20 cellular contexts compared by ENCODE assay signal in the genomic region with DNA sequence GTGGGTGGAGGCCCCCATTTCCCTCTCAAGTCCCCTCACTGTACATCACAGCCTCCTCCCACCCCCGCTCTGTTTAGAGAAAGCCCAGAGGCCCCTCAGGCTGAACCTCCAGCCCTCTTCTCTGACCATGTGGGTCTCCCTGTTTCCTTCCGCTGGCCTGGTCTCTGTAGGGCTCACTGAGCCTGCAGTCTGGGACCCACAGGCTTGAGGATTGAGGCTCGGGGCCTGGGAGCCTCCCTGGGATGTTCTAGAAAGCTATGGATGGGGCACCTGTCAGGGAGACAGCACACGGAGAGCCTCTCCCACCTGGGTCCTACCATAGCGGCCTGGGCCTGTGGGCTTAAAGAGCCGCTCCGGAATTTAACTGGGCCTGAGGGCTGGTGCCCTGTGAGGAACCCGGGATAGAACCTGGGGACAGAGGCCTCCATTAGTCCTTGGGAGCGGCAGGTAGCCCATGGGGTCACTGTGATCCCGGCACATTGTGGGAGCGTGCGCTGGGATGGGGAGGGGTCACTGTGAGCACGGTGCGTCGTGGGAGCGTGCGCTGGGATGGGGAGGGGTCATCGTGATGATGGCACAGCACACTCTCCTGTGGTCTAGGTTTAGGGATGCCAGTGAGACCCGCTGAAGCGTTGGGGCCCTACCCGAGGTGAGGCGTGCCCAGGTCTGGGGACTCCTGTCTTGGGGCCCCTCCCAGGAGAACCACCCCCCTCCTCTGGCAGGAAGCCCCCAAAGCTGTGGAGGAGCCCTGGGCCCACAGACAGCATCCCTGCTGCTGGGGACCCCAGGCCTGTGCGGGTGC. TPM values are rescaled to one million over a fixed set of nuclear protein-coding genes. Genes with fewer than 3 reads are reported as not detected.
DNase-seq lines count a peak whose midpoint lies in the region; ATAC-seq, FAIRE-seq and TF ChIP-seq lines count a peak whose summit lies in the region.
"Had no signal": no experiment of that assay in that cellular context is flagged by ENCODE, and none has a peak within 500 bp of the region (broad histone marks: within the 10 kb centered on the region; RNA-seq: fewer than 3 reads in every experiment).

No MANE protein-coding gene starts in this region.

- H3K9me3 ChIP-seq in BLaER1 treated with 17β-estradiol and CSF1 and Interleukin-3, amounts not matched to agents 10 nM and 100 nM (replicated peaks in 1 of 11), result peaks cover 0 to 4% (median 0%) of the 10 kb centered on the region in 11 experiments; a peak in 2 of 22 replicates
- H3K9me3 ChIP-seq in Peyer's patch (no peaks in the 10 kb centered on the region), neuronal stem cell (replicated peaks in 1 of 2; ENCODE audit: control insufficient read depth in 2 of 2, insufficient read depth in 1 of 2, low read depth in 1 of 2, low read length in 2 of 2) (peaks cover 0 to 4% of the 10 kb centered on the region in 2 donors), spleen (no peaks in the 10 kb centered on the region), HepG2 (ENCODE audit: low read length) (no peaks in the 10 kb centered on the region)
- H3K9me3 ChIP-seq: SJCRH30 had no signal

- CTCF ChIA-PET in HepG2 (lab: Yijun Ruan, JAX; ENCODE audit: low intra/inter-chr PET ratio, low total read pairs), result no interaction called here

- peak overlapping the region; percentile 80 for H3K23ac ChIP-seq in neuronal stem cell (ENCODE audit: low read depth, low read length, poor library complexity)
- no peak overlapping the region for H3K23ac ChIP-seq in mesendoderm (ENCODE audit: low read length)

- H3K4me3 ChIP-seq in BLaER1 treated with 17β-estradiol and CSF1 and Interleukin-3, amounts not matched to agents 10 nM and 100 nM, result no peak overlapping the region
- H3K4me3 ChIP-seq in Peyer's patch (no peak overlapping the region), neuronal stem cell (ENCODE audit: low read length in 2 of 2) (no peak overlapping the region), spleen (no peak overlapping the region), mesendoderm (ENCODE audit: low read length) (no peak overlapping the region), HepG2 (replicated peaks in 1 of 3; ENCODE audit: insufficient read depth in 1 of 3, low read depth in 2 of 3, low read length in 3 of 3) (no peak overlapping the region)
- H3K4me3 ChIP-seq: SJCRH30 had no signal

- H4K5ac ChIP-seq in mesendoderm (ENCODE audit: low read length), result no peak overlapping the region

- no peak overlapping the region for H3K27ac ChIP-seq in BLaER1 treated with 17β-estradiol and CSF1 and Interleukin-3, amounts not matched to agents 10 nM and 100 nM
- H3K27ac ChIP-seq in Peyer's patch (no peak overlapping the region), neuronal stem cell (replicated peaks; ENCODE audit: low read length) (no peak overlapping the region), spleen (no peak overlapping the region), mesendoderm (ENCODE audit: low read depth, low read length) (no peak overlapping the region), HepG2 (ENCODE audit: extremely low read length, insufficient read depth, low read length) (no peak overlapping the region)
- H3K27ac ChIP-seq: SJCRH30 had no signal

- DNase-seq in Peyer's patch, result peak in 2 of 3 donors; percentile 36 to 42
- DNase-seq in neuronal stem cell (ENCODE audit: low spot score), result no peak
- DNase-seq in spleen, result peak; percentile 69
- no peak for DNase-seq in NCI-H1436 (lab: John Stamatoyannopoulos, UW)
- no peak for DNase-seq in mesendoderm
- DNase-seq in HepG2 (ENCODE audit: low spot score), result no peak
- DNase-seq: COR-L47, DMS 273 treated with DMSO at 0.1 percent for 48 hours, DMS79 treated with DMSO at 0.1 percent for 48 hours, NCI-H1105, NCI-H226, NCI-H524, NCI-H82, SJCRH30 had no signal

- H4K20me1 ChIP-seq in BLaER1 treated with 17β-estradiol and CSF1 and Interleukin-3, amounts not matched to agents 10 nM and 100 nM, result peaks cover 0 to 47% (median 6%) of the 10 kb centered on the region in 11 experiments; a peak in 11 of 22 replicates
- H4K20me1 ChIP-seq in HepG2 (ENCODE audit: insufficient read depth, low read length), result no peaks in the 10 kb centered on the region

- peak overlapping the region in 9 of 11 experiments; percentile 66 to 84 (median 72); a peak in 17 of 22 replicates for H3K4me2 ChIP-seq in BLaER1 treated with 17β-estradiol and CSF1 and Interleukin-3, amounts not matched to agents 10 nM and 100 nM
- H3K4me2 ChIP-seq in neuronal stem cell (ENCODE audit: insufficient read depth, low read length, poor library complexity, severe bottlenecking) (no peak overlapping the region), mesendoderm (ENCODE audit: low read length) (no peak overlapping the region), HepG2 (ENCODE audit: low read depth, low read length) (no peak overlapping the region)

- TF ChIP-seq RAD21 in HepG2 (CRISPR knock-in tag; IDR thresholded peaks at IDR 0.05), result no peak

- no peak overlapping the region for H3K18ac ChIP-seq in neuronal stem cell (ENCODE audit: low read length)
- H3K18ac ChIP-seq in mesendoderm (ENCODE audit: low read length), result no peak overlapping the region

- H2BK5ac ChIP-seq in neuronal stem cell (ENCODE audit: low read length), result peak overlapping the region; percentile 53
- no peak overlapping the region for H2BK5ac ChIP-seq in mesendoderm (ENCODE audit: low read length)

- BruUV-seq in HepG2 (replicated peaks; lab: Mats Ljungman, UMichigan), result no TSS peak

- no peaks in the 10 kb centered on the region for H3K36me3 ChIP-seq in BLaER1 treated with 17β-estradiol and CSF1 and Interleukin-3, amounts not matched to agents 10 nM and 100 nM
- no peaks in the 10 kb centered on the region for H3K36me3 ChIP-seq in Peyer's patch
- peaks cover 0 to 2% of the 10 kb centered on the region in 2 donors for H3K36me3 ChIP-seq in neuronal stem cell (replicated peaks in 1 of 2; ENCODE audit: control insufficient read depth in 2 of 2, insufficient read depth in 2 of 2, low read length in 2 of 2)
- no peaks in the 10 kb centered on the region for H3K36me3 ChIP-seq in spleen
- no peaks in the 10 kb centered on the region for H3K36me3 ChIP-seq in mesendoderm (ENCODE audit: control insufficient read depth, insufficient read depth, low read length)
- no peaks in the 10 kb centered on the region for H3K36me3 ChIP-seq in HepG2 (replicated peaks in 1 of 2; ENCODE audit: control insufficient read depth in 1 of 2, insufficient read depth in 2 of 2, low read length in 2 of 2)
- H3K36me3 ChIP-seq: BE2C, SJCRH30 had no signal

- H4K91ac ChIP-seq in neuronal stem cell (ENCODE audit: low read depth, low read length, poor library complexity), result no peak overlapping the region

- H3K79me1 ChIP-seq in neuronal stem cell (ENCODE audit: low read depth, low read length), result peaks cover 7% of the 10 kb centered on the region
- peaks cover 2% of the 10 kb centered on the region for H3K79me1 ChIP-seq in mesendoderm (ENCODE audit: low read length)

- H3K9ac ChIP-seq in BLaER1 treated with 17β-estradiol and CSF1 and Interleukin-3, amounts not matched to agents 10 nM and 100 nM, result peak overlapping the region in 1 of 11 experiments; percentile 14; a peak in 1 of 22 replicates
- peak overlapping the region; percentile 77 for H3K9ac ChIP-seq in neuronal stem cell (ENCODE audit: low read depth, low read length, poor library complexity)
- H3K9ac ChIP-seq in mesendoderm (ENCODE audit: low read length), result no peak overlapping the region
- no peak overlapping the region for H3K9ac ChIP-seq in HepG2 (ENCODE audit: insufficient read depth, low read depth, low read length)

- H4K8ac ChIP-seq in neuronal stem cell (ENCODE audit: low read depth, low read length) (no peak overlapping the region), mesendoderm (ENCODE audit: low read depth, low read length) (no peak overlapping the region)

- in situ Hi-C loops in HepG2 (cut with HindIII; ENCODE audit: extremely low pct_ligation_motif_present, low pct_unique_long_range_greater_than_20kb), result no loop called here

- H2AK5ac ChIP-seq in neuronal stem cell (ENCODE audit: low read depth, low read length) (peak overlapping the region; percentile 79), mesendoderm (ENCODE audit: low read length) (no peak overlapping the region)

- H3K4ac ChIP-seq in neuronal stem cell (ENCODE audit: low read length) (no peak overlapping the region), mesendoderm (ENCODE audit: low read depth, low read length) (no peak overlapping the region)

- TF ChIP-seq POLR2A in Peyer's patch (IDR thresholded peaks at IDR 0.05) (no peak), spleen (IDR thresholded peaks at IDR 0.05) (no peak), HepG2 (IDR thresholded peaks at IDR 0.05; ENCODE audit: insufficient read depth in 1 of 2, low read depth in 2 of 2, low read length in 2 of 2) (no peak)

- no peak overlapping the region for H2AFZ ChIP-seq in neuronal stem cell (ENCODE audit: low read length)
- H2AFZ ChIP-seq in HepG2 (ENCODE audit: low read length), result no peak overlapping the region

- intact Hi-C loops in spleen (cut with DNase I; ENCODE audit: low total_unique reads), result no loop called here
- intact Hi-C loops in HepG2 (cut with micrococcal nuclease; ENCODE audit: unreplicated experiment), result no loop called here

- H3K27me3 ChIP-seq in BLaER1 treated with 17β-estradiol and CSF1 and Interleukin-3, amounts not matched to agents 10 nM and 100 nM, result peaks cover 0 to 34% (median 0%) of the 10 kb centered on the region in 11 experiments; a peak in 5 of 22 replicates
- H3K27me3 ChIP-seq in Peyer's patch (no peaks in the 10 kb centered on the region), neuronal stem cell (ENCODE audit: control insufficient read depth in 3 of 3, insufficient read depth in 3 of 3, low read depth in 1 of 3, low read length in 3 of 3) (peaks cover 0 to 2% (median 0%) of the 10 kb centered on the region in 3 experiments), spleen (replicated peaks in 1 of 7) (peaks cover 0 to 50% (median 14%) of the 10 kb centered on the region in 7 donors), mesendoderm (ENCODE audit: insufficient read depth, low read length, poor library complexity) (no peaks in the 10 kb centered on the region), HepG2 (ENCODE audit: control insufficient read depth in 1 of 2, insufficient read depth in 2 of 2, low read length in 2 of 2) (peaks cover 6 to 25% of the 10 kb centered on the region in 2 experiments)
- H3K27me3 ChIP-seq: BE2C, SJCRH30 had no signal

- peaks cover 12 to 61% (median 49%) of the 10 kb centered on the region in 10 experiments for H3K4me1 ChIP-seq in BLaER1 treated with 17β-estradiol and CSF1 and Interleukin-3, amounts not matched to agents 10 nM and 100 nM
- H3K4me1 ChIP-seq in Peyer's patch (peaks cover 0 to 12% (median 2%) of the 10 kb centered on the region in 4 donors), neuronal stem cell (ENCODE audit: control insufficient read depth in 2 of 2, insufficient read depth in 1 of 2, low read depth in 1 of 2, low read length in 2 of 2) (peaks cover 5 to 11% of the 10 kb centered on the region in 2 donors), spleen (peaks cover 0 to 35% (median 20%) of the 10 kb centered on the region in 6 donors), mesendoderm (ENCODE audit: control insufficient read depth, low read depth, low read length) (no peaks in the 10 kb centered on the region), HepG2 (ENCODE audit: insufficient read depth, low read length) (peaks cover 52% of the 10 kb centered on the region)
- H3K4me1 ChIP-seq: BE2C, SJCRH30 had no signal

- POLR2A ChIA-PET in HepG2 (lab: Yijun Ruan, JAX), result no interaction called here

- no peak for FAIRE-seq in HepG2 (lab: Jason Lieb, UNC)
- FAIRE-seq: GM19239, H1 had no signal

- WGBS in neuronal stem cell (ENCODE audit: extremely low coverage in 2 of 2, insufficient read length in 2 of 2, insufficient replicate concordance in 1 of 2), 2 donors, result no CpG with 5 or more reads among the region's 23 CpGs
- 72 to 94% (median 86%) methylated on average over 9 to 23 of the region's 23 CpGs for WGBS in spleen, 5 donors
- no CpG with 5 or more reads among the region's 23 CpGs for WGBS in mesendoderm (ENCODE audit: extremely low coverage, insufficient coverage, low lambda C conversion rate)
- 71% methylated on average over 12 of the region's 23 CpGs for WGBS in HepG2 (ENCODE audit: low lambda C conversion rate)

- no peak overlapping the region for H2BK12ac ChIP-seq in neuronal stem cell (ENCODE audit: low read length)

- TF ChIP-seq CTCF in Peyer's patch (IDR thresholded peaks at IDR 0.05) (no peak), spleen (IDR thresholded peaks at IDR 0.05 in 8 of 11, conservative IDR thresholded peaks at IDR 0.05 in 3 of 11) (no peak), HepG2 (CRISPR knock-in tag; IDR thresholded peaks at IDR 0.05) (no peak)

- H2BK15ac ChIP-seq in neuronal stem cell (ENCODE audit: low read length) (no peak overlapping the region), mesendoderm (replicated peaks; ENCODE audit: low read depth) (no peak overlapping the region)

- H2BK120ac ChIP-seq in neuronal stem cell (ENCODE audit: low read depth, low read length) (no peak overlapping the region), mesendoderm (ENCODE audit: low read depth, low read length) (no peak overlapping the region)

- peaks cover 8% of the 10 kb centered on the region for H3K79me2 ChIP-seq in mesendoderm (ENCODE audit: control insufficient read depth, insufficient read depth, low read length)
- H3K79me2 ChIP-seq in HepG2 (ENCODE audit: insufficient read depth, low read length), result peaks cover 11% of the 10 kb centered on the region

- peak overlapping the region; percentile 90 for H3K14ac ChIP-seq in neuronal stem cell (ENCODE audit: low read length)

- TF ChIP-seq EP300 in HepG2 (IDR thresholded peaks at IDR 0.05; ENCODE audit: low read depth in 2 of 2, low read length in 2 of 2), result no peak
- no peak for TF ChIP-seq EP300 in HepG2 (CRISPR knock-in tag; IDR thresholded peaks at IDR 0.05; ENCODE audit: borderline replicate concordance)

- no peak for ATAC-seq in HepG2
- ATAC-seq: HCT116, Panc1 had no signal

- no peak overlapping the region for H3K56ac ChIP-seq in mesendoderm (ENCODE audit: low read length)

RNA-seq across cellular contexts. Expression of a gene that starts 3.7 kb away (rescaled TPM):
- total RNA-seq in Peyer's patch (10 to 100 TPM in 1 of 4 donors, 1 to 10 TPM in 3; 2.2 to 33.8 (median 4.5) TPM), spleen (10 to 100 TPM in 4 of 7 donors, 1 to 10 TPM in 3; 8.5 to 13.1 (median 10.4) TPM), HepG2 (2016; rRNA removed; fragmentation: Illumina TruSeq; extraction: Trizol) (8.1 and 9.4 TPM in 2 replicates)
- polyA plus RNA-seq in neuronal stem cell (2013, experiment 1 of 2), result 6.8 TPM
- polyA plus RNA-seq in neuronal stem cell (2013, experiment 2 of 2), result 6.1 TPM
- polyA plus RNA-seq in spleen (1 to 10 TPM; 2.1 to 4.5 (median 2.9) TPM), HepG2 (2011; rRNA removed) (3.4 and 4.4 TPM in 2 replicates)
- polyA plus RNA-seq in mesendoderm (2013, experiment 1 of 2), result 3.7 TPM
- 3.9 TPM for polyA plus RNA-seq in mesendoderm (2013, experiment 2 of 2)
- total RNA-seq in HepG2 (2016; cell fraction: cytosol; rRNA removed; fragmentation: Illumina TruSeq; extraction: Trizol; ENCODE audit: low read depth), result 11.3 and 14.4 TPM in 2 replicates
- total RNA-seq in HepG2 (2016; cell fraction: insoluble cytoplasmic fraction; rRNA removed; fragmentation: Illumina TruSeq; extraction: Trizol), result 6.5 and 9.1 TPM in 2 replicates
- 6.6 and 7.9 TPM in 2 replicates for total RNA-seq in HepG2 (2016; cell fraction: membrane; rRNA removed; fragmentation: Illumina TruSeq; extraction: Trizol)
- 11.4 and 12.2 TPM in 2 replicates for total RNA-seq in HepG2 (2016; cell fraction: nucleus; rRNA removed; fragmentation: Illumina TruSeq; extraction: Trizol)
- 1.9 and 3.9 TPM in 2 replicates for polyA plus RNA-seq in HepG2 (2011; cell fraction: cytosol; rRNA removed)
- polyA plus RNA-seq in HepG2 (2011; cell fraction: nucleus; rRNA removed), result 8.5 and 11.6 TPM in 2 replicates
- 1.8 and 3.2 TPM in 2 replicates for polyA plus RNA-seq in HepG2 (2012)
- polyA plus RNA-seq in HepG2 (2016; cell fraction: cytosol; fragmentation: Illumina TruSeq; extraction: Trizol; ENCODE audit: low read depth), result 0.64 and 0.84 TPM in 2 replicates
- 6.3 and 7.6 TPM in 2 replicates for polyA plus RNA-seq in HepG2 (2016; cell fraction: insoluble cytoplasmic fraction; fragmentation: Illumina TruSeq; extraction: Trizol; ENCODE audit: low read depth)
- 1.9 and 2.0 TPM in 2 replicates for polyA plus RNA-seq in HepG2 (2016; cell fraction: membrane; fragmentation: Illumina TruSeq; extraction: Trizol; ENCODE audit: low read depth)
- 17.4 and 20.5 TPM in 2 replicates for polyA plus RNA-seq in HepG2 (2016; cell fraction: nucleus; fragmentation: Illumina TruSeq; extraction: Trizol; ENCODE audit: insufficient read depth, low read depth)
- 15.4 and 136 TPM in 2 replicates for polyA minus RNA-seq in HepG2 (2011; rRNA and poly(A)+ RNA removed; ENCODE audit: low replicate concordance)
- polyA minus RNA-seq in HepG2 (2011; cell fraction: cytosol; rRNA and poly(A)+ RNA removed), result 3.4 and 4.0 TPM in 2 replicates
- 13.1 and 17.0 TPM in 2 replicates for polyA minus RNA-seq in HepG2 (2011; cell fraction: nucleus; rRNA and poly(A)+ RNA removed)

Comparison
In these comparisons a context has a peak if more than half of its experiments do, and no peak if none do; other contexts are left out.
1. H3K4me2 ChIP-seq: peak in BLaER1 treated with 17β-estradiol and CSF1 and Interleukin-3, amounts not matched to agents 10 nM and 100 nM (9 of 11); none in neuronal stem cell (single experiment), mesendoderm (single experiment) and HepG2 (single experiment).
2. DNase-seq: peak in Peyer's patch (2 of 3) and spleen (single experiment); none in neuronal stem cell (single experiment), NCI-H1436 (single experiment), mesendoderm (single experiment) and HepG2 (single experiment).